ENCODE assay signal across 16 cellular contexts in genomic region chr4:76607846-76608245, GRCh38.
DNase-seq lines count a peak whose midpoint lies in the region; ATAC-seq lines count a peak whose summit lies in the region.
"Had no signal": no experiment of that assay in that cellular context is flagged by ENCODE, and none has a peak within 500 bp of the region (broad histone marks: within the 10 kb centered on the region; RNA-seq: fewer than 3 reads in every experiment).

No MANE protein-coding gene starts in this region.

- peaks cover 28 to 98% (median 83%) of the 10 kb centered on the region in 10 experiments for H3K4me1 ChIP-seq in BLaER1 treated with 17β-estradiol and CSF1 and Interleukin-3, amounts not matched to agents 10 nM and 100 nM
- peaks cover 32% of the 10 kb centered on the region for H3K4me1 ChIP-seq in iPS-20b (ENCODE audit: insufficient read depth, low read length)

- H3K4me2 ChIP-seq in BLaER1 treated with 17β-estradiol and CSF1 and Interleukin-3, amounts not matched to agents 10 nM and 100 nM = peak overlapping the region; percentile 1 to 87 (median 77); a peak in 21 of 22 replicates
- H3K4me2 ChIP-seq: A549 had no signal

- peak overlapping the region in 8 of 11 experiments; percentile 27 to 83 (median 78); a peak in 16 of 22 replicates for H3K9ac ChIP-seq in BLaER1 treated with 17β-estradiol and CSF1 and Interleukin-3, amounts not matched to agents 10 nM and 100 nM
- H3K9ac ChIP-seq in iPS-20b (ENCODE audit: low read depth, low read length) = no peak overlapping the region
- H3K9ac ChIP-seq: parathyroid adenoma had no signal

- H3K27ac ChIP-seq in BLaER1 treated with 17β-estradiol and CSF1 and Interleukin-3, amounts not matched to agents 10 nM and 100 nM = peak overlapping the region in 10 of 11 experiments; percentile 28 to 99 (median 94); a peak in 20 of 22 replicates
- H3K27ac ChIP-seq in iPS-20b (ENCODE audit: low read length) = no peak overlapping the region
- H3K27ac ChIP-seq: A549, parathyroid adenoma had no signal

- ATAC-seq in GM21447 (IDR thresholded peaks at IDR 0.05; ENCODE audit: unreplicated experiment) (peak; percentile 27), HG03442 (IDR thresholded peaks at IDR 0.05; ENCODE audit: unreplicated experiment) (peak; percentile 18), GM21786 (IDR thresholded peaks at IDR 0.05; ENCODE audit: unreplicated experiment) (no peak)
- ATAC-seq: A549, HCT116 had no signal

- H4K20me1 ChIP-seq in BLaER1 treated with 17β-estradiol and CSF1 and Interleukin-3, amounts not matched to agents 10 nM and 100 nM = no peaks in the 10 kb centered on the region

- no peak overlapping the region for H3K4me3 ChIP-seq in BLaER1 treated with 17β-estradiol and CSF1 and Interleukin-3, amounts not matched to agents 10 nM and 100 nM
- H3K4me3 ChIP-seq in iPS-20b (ENCODE audit: low read length) = peak overlapping the region; percentile 8; the same call in 1 of the 2 replicates
- H3K4me3 ChIP-seq: A549 had no signal

- no peak for DNase-seq in stimulated activated CD4-positive, alpha-beta T cell treated with anti-CD3 and anti-CD28 coated beads, Interleukin-1b, Interleukin-23, amount 100 ng/mL, for 48 hours
- DNase-seq in NCI-H2171 (lab: John Stamatoyannopoulos, UW) = no peak
- no peak for DNase-seq in stimulated activated CD4-positive, alpha-beta T cell treated with anti-CD3 and anti-CD28 coated beads, Interleukin-4, amount 100 ng/mL, for 24 hours
- DNase-seq: activated CD4-positive, alpha-beta T cell treated with anti-CD3 and anti-CD28 coated beads, Interleukin-2, amount 50 U/mL, for 48 hours; GF-D8; NCI-H1105 treated with DMSO at 0.1 percent for 48 hours; NCI-H526 treated with DMSO at 0.1 percent for 48 hours; stimulated activated CD4-positive, alpha-beta T cell treated with anti-CD3 and anti-CD28 coated beads, Interleukin-12 subunit alpha, Interleukin-12 subunit beta, amount 100 ng/mL, for 4 hours had no signal

- peaks cover 0 to 12% (median 3%) of the 10 kb centered on the region in 11 experiments; a peak in 8 of 22 replicates for H3K9me3 ChIP-seq in BLaER1 treated with 17β-estradiol and CSF1 and Interleukin-3, amounts not matched to agents 10 nM and 100 nM (replicated peaks in 1 of 11)
- no peaks in the 10 kb centered on the region for H3K9me3 ChIP-seq in iPS-20b (ENCODE audit: insufficient read depth, low read depth, low read length)
- H3K9me3 ChIP-seq: A549 had no signal

- H3K36me3 ChIP-seq in BLaER1 treated with 17β-estradiol and CSF1 and Interleukin-3, amounts not matched to agents 10 nM and 100 nM = no peaks in the 10 kb centered on the region; a peak in 1 of 22 replicates
- H3K36me3 ChIP-seq in iPS-20b (ENCODE audit: insufficient read depth, low read depth, low read length) = no peaks in the 10 kb centered on the region

- H3K27me3 ChIP-seq in BLaER1 treated with 17β-estradiol and CSF1 and Interleukin-3, amounts not matched to agents 10 nM and 100 nM = no peaks in the 10 kb centered on the region
- no peaks in the 10 kb centered on the region for H3K27me3 ChIP-seq in iPS-20b (ENCODE audit: insufficient read depth, low read length)
